In the genomic region with DNA sequence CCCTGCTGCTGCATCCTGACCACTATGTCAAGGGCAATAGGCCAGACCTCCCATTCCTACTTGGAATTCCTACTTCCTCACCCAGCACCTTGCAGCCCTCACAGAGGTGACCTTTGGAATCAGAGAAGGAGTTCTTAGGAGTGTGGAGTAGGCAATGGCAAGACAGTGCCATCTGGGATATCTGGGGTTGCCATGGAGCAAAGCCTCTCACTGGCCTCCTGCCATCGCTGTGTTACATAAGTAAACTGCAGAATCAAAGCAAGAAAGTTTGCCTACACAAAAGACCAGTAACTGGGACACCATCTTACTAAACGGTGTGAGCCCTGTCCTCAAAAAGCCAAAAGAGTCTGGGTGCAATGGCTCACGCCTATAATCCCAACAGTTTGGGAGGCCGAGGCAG, we compare ENCODE assay signal across 13 cellular contexts.
DNase-seq lines count a peak whose midpoint lies in the region; ATAC-seq lines count a peak whose summit lies in the region.
"Had no signal": no experiment of that assay in that cellular context is flagged by ENCODE, and none has a peak within 500 bp of the region (broad histone marks: within the 10 kb centered on the region; RNA-seq: fewer than 3 reads in every experiment).

No MANE protein-coding gene starts in this region.

- ATAC-seq in stimulated activated naive CD8-positive, alpha-beta T cell treated with anti-CD3 and anti-CD28 coated beads, Interleukin-15, Interleukin-2, amounts not matched to agents 100 U/mL and 50 U/mL, for 24 hours = no peak
- no peak for ATAC-seq in activated naive CD8-positive, alpha-beta T cell treated with anti-CD3 and anti-CD28 coated beads, Interleukin-2, amount 10 ng/mL, durations not matched to agents 7 days and 5 days (ENCODE audit: low read depth)
- ATAC-seq in naive thymus-derived CD8-positive, alpha-beta T cell = no peak
- no peak for ATAC-seq in stimulated activated memory B cell treated with anti-CD40 and anti-IgM and Interleukin-4, amounts not matched to agents 10 μg/mL and 1 μg/mL and 100 μg/mL, for 72 hours

- peak overlapping the region; percentile 70 for H3K27ac Mint-ChIP-seq in stimulated activated naive CD8-positive, alpha-beta T cell treated with anti-CD3 and anti-CD28 coated beads, Interleukin-15, Interleukin-2, amounts not matched to agents 100 ng/mL and 50 ng/mL, for 24 hours
- H3K27ac Mint-ChIP-seq in activated naive CD8-positive, alpha-beta T cell treated with anti-CD3 and anti-CD28 coated beads, Interleukin-2, amount 10 ng/mL, durations not matched to agents 7 days and 5 days = peak overlapping the region; percentile 91
- peak overlapping the region in 8 of 10 donors; percentile 52 to 92 (median 76) for H3K27ac Mint-ChIP-seq in naive thymus-derived CD8-positive, alpha-beta T cell
- no peak overlapping the region for H3K27ac Mint-ChIP-seq in stimulated activated memory B cell treated with anti-CD40 and anti-IgM and Interleukin-4, amounts not matched to agents 10 μg/mL and 1 μg/mL and 100 μg/mL, for 72 hours

- no peaks in the 10 kb centered on the region for H3K9me3 Mint-ChIP-seq in stimulated activated naive CD8-positive, alpha-beta T cell treated with anti-CD3 and anti-CD28 coated beads, Interleukin-15, Interleukin-2, amounts not matched to agents 100 ng/mL and 50 ng/mL, for 24 hours
- no peaks in the 10 kb centered on the region for H3K9me3 Mint-ChIP-seq in activated naive CD8-positive, alpha-beta T cell treated with anti-CD3 and anti-CD28 coated beads, Interleukin-2, amount 10 ng/mL, durations not matched to agents 7 days and 5 days
- H3K9me3 Mint-ChIP-seq in naive thymus-derived CD8-positive, alpha-beta T cell = peaks cover 0 to 2% (median 0%) of the 10 kb centered on the region in 9 donors
- no peaks in the 10 kb centered on the region for H3K9me3 Mint-ChIP-seq in stimulated activated memory B cell treated with anti-CD40 and anti-IgM and Interleukin-4, amounts not matched to agents 10 μg/mL and 1 μg/mL and 100 μg/mL, for 72 hours
- H3K9me3 Mint-ChIP-seq: naive B cell had no signal

- H3K36me3 Mint-ChIP-seq in stimulated activated naive CD8-positive, alpha-beta T cell treated with anti-CD3 and anti-CD28 coated beads, Interleukin-15, Interleukin-2, amounts not matched to agents 100 ng/mL and 50 ng/mL, for 24 hours (ENCODE audit: low read depth) = peaks cover 71% of the 10 kb centered on the region
- H3K36me3 Mint-ChIP-seq in activated naive CD8-positive, alpha-beta T cell treated with anti-CD3 and anti-CD28 coated beads, Interleukin-2, amount 10 ng/mL, durations not matched to agents 7 days and 5 days = peaks cover 63% of the 10 kb centered on the region
- H3K36me3 Mint-ChIP-seq in naive thymus-derived CD8-positive, alpha-beta T cell = peaks cover 19 to 90% (median 29%) of the 10 kb centered on the region in 3 donors
- H3K36me3 Mint-ChIP-seq in stimulated activated memory B cell treated with anti-CD40 and anti-IgM and Interleukin-4, amounts not matched to agents 10 μg/mL and 1 μg/mL and 100 μg/mL, for 72 hours = peaks cover 74% of the 10 kb centered on the region

- peaks cover 20% of the 10 kb centered on the region for H3K4me1 Mint-ChIP-seq in stimulated activated naive CD8-positive, alpha-beta T cell treated with anti-CD3 and anti-CD28 coated beads, Interleukin-15, Interleukin-2, amounts not matched to agents 100 ng/mL and 50 ng/mL, for 24 hours (ENCODE audit: low read depth)
- H3K4me1 Mint-ChIP-seq in activated naive CD8-positive, alpha-beta T cell treated with anti-CD3 and anti-CD28 coated beads, Interleukin-2, amount 10 ng/mL, durations not matched to agents 7 days and 5 days = peaks cover 31% of the 10 kb centered on the region
- peaks cover 17 to 27% (median 19%) of the 10 kb centered on the region in 4 donors for H3K4me1 Mint-ChIP-seq in naive thymus-derived CD8-positive, alpha-beta T cell
- no peaks in the 10 kb centered on the region for H3K4me1 Mint-ChIP-seq in stimulated activated memory B cell treated with anti-CD40 and anti-IgM and Interleukin-4, amounts not matched to agents 10 μg/mL and 1 μg/mL and 100 μg/mL, for 72 hours

- DNase-seq in stimulated activated naive CD8-positive, alpha-beta T cell treated with anti-CD3 and anti-CD28 coated beads, Interleukin-15, Interleukin-2, amounts not matched to agents 100 U/mL and 50 U/mL, for 24 hours = no peak
- DNase-seq in activated naive CD8-positive, alpha-beta T cell treated with anti-CD3 and anti-CD28 coated beads, Interleukin-2, amount 10 ng/mL, durations not matched to agents 7 days and 5 days = peak; percentile 7
- DNase-seq in naive thymus-derived CD8-positive, alpha-beta T cell = no peak
- DNase-seq in inferior parietal cortex (ENCODE audit: extremely low spot score) = no peak
- DNase-seq in NCI-H510A treated with DMSO at 0.1 percent for 48 hours (lab: John Stamatoyannopoulos, UW) = no peak
- no peak for DNase-seq in EL
- DNase-seq: activated CD4-positive, CD25-positive, alpha-beta regulatory T cell treated with anti-CD3 and anti-CD28 coated beads, Interleukin-2, amount 50 U/mL, for 72 hours; activated T-cell treated with anti-CD3 and anti-CD28 coated beads for 4 hours; naive B cell; retina; stimulated activated CD4-positive, alpha-beta T cell treated with anti-CD3 and anti-CD28 coated beads, Interleukin-1b, Interleukin-23, amount 100 ng/mL, for 48 hours had no signal

- no peak overlapping the region for H3K4me3 Mint-ChIP-seq in stimulated activated naive CD8-positive, alpha-beta T cell treated with anti-CD3 and anti-CD28 coated beads, Interleukin-15, Interleukin-2, amounts not matched to agents 100 ng/mL and 50 ng/mL, for 24 hours
- H3K4me3 Mint-ChIP-seq in activated naive CD8-positive, alpha-beta T cell treated with anti-CD3 and anti-CD28 coated beads, Interleukin-2, amount 10 ng/mL, durations not matched to agents 7 days and 5 days = no peak overlapping the region
- peak overlapping the region in 1 of 10 donors; percentile 59 for H3K4me3 Mint-ChIP-seq in naive thymus-derived CD8-positive, alpha-beta T cell
- H3K4me3 Mint-ChIP-seq in stimulated activated memory B cell treated with anti-CD40 and anti-IgM and Interleukin-4, amounts not matched to agents 10 μg/mL and 1 μg/mL and 100 μg/mL, for 72 hours = no peak overlapping the region
- H3K4me3 Mint-ChIP-seq: naive B cell had no signal

- no peaks in the 10 kb centered on the region for H3K27me3 Mint-ChIP-seq in stimulated activated naive CD8-positive, alpha-beta T cell treated with anti-CD3 and anti-CD28 coated beads, Interleukin-15, Interleukin-2, amounts not matched to agents 100 ng/mL and 50 ng/mL, for 24 hours
- no peaks in the 10 kb centered on the region for H3K27me3 Mint-ChIP-seq in activated naive CD8-positive, alpha-beta T cell treated with anti-CD3 and anti-CD28 coated beads, Interleukin-2, amount 10 ng/mL, durations not matched to agents 7 days and 5 days
- H3K27me3 Mint-ChIP-seq in naive thymus-derived CD8-positive, alpha-beta T cell = no peaks in the 10 kb centered on the region
- no peaks in the 10 kb centered on the region for H3K27me3 Mint-ChIP-seq in stimulated activated memory B cell treated with anti-CD40 and anti-IgM and Interleukin-4, amounts not matched to agents 10 μg/mL and 1 μg/mL and 100 μg/mL, for 72 hours
- H3K27me3 Mint-ChIP-seq: naive B cell had no signal

- POLR2A ChIA-PET in activated naive CD8-positive, alpha-beta T cell treated with anti-CD3 and anti-CD28 coated beads, Interleukin-2, amount 10 ng/mL, durations not matched to agents 7 days and 5 days (lab: Charles Lee) = no interaction called here
- POLR2A ChIA-PET in naive thymus-derived CD8-positive, alpha-beta T cell (lab: Charles Lee) = interaction anchor here (2.7 kb wide), 1 partner anchor 11 kb away, joined by 18 read pairs; no protein-coding TSS in a partner anchor
